Comparison of ENCODE assay signal across 1 cellular context in the genomic region with DNA sequence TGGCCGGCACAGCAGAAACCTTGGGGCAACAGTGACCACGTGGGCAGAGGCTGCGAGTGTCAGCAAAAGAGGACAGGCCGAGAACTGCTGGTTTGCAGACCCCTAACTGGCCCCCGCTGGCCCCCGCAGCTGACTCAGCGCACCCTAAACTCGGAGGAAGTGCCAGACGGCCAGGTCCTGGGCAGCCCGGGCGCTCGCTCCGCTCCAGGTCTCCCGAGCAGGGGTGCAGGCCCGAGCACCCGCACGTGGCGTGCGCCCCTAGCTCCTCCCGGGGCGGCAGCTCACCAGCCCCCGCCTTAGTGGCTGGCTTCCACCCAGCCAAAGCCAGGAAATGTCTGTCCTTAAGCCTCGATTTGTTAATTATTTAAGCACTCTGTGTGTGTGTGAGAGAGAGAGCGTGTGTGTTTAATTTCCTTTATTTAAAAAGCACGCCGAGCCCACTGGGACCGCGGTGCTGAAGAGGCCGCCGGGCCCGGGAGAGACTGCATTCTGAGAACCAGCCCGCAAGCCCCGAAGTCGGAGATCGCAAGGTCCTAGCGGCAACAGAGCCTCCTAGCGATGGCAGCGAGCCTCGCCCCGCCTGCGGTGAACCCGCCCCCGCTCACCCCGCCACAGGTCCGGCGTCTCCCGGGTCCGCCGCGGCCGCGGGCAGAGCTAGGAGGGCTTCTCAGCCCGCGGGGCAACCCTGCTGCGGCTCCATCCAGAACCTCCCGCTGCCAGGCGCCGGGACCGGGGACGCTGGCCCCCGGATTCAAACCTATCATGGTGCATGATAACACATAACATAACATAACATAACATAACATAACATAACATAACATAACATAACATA.
TF ChIP-seq lines count a peak whose summit lies in the region.

No MANE protein-coding gene starts in this region.

TF ChIP-seq in SK-N-SH treated with all-trans-retinoic acid at 6 μM for 48 hours, 23 proteins besides CTCF, POLR2A, EP300 and RAD21:
- TF ChIP-seq ZFP3 (CRISPR knock-in tag; IDR thresholded peaks at IDR 0.05) (peak; percentile 59; the same call in 1 of the 2 replicates), CSDC2 (CRISPR knock-in tag; IDR thresholded peaks at IDR 0.05) (no peak)
- TF ChIP-seq, protein P1, sequence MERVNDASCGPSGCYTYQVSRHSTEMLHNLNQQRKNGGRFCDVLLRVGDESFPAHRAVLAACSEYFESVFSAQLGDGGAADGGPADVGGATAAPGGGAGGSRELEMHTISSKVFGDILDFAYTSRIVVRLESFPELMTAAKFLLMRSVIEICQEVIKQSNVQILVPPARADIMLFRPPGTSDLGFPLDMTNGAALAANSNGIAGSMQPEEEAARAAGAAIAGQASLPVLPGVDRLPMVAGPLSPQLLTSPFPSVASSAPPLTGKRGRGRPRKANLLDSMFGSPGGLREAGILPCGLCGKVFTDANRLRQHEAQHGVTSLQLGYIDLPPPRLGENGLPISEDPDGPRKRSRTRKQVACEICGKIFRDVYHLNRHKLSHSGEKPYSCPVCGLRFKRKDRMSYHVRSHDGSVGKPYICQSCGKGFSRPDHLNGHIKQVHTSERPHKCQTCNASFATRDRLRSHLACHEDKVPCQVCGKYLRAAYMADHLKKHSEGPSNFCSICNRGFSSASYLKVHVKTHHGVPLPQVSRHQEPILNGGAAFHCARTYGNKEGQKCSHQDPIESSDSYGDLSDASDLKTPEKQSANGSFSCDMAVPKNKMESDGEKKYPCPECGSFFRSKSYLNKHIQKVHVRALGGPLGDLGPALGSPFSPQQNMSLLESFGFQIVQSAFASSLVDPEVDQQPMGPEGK (CRISPR knock-in tag; IDR thresholded peaks at IDR 0.05; ENCODE audit: borderline replicate concordance), result peak; percentile 80
